2 cellular contexts compared by ENCODE assay signal in genomic region chr5:116788851-116789403, GRCh38.
TF ChIP-seq lines count a peak whose summit lies in the region.

No MANE protein-coding gene starts in this region.

TF ChIP-seq in WTC11, 78 proteins besides CTCF, POLR2A, EP300 and RAD21:
- TF ChIP-seq ZNF138 (CRISPR knock-in tag; conservative IDR thresholded peaks at IDR 0.05), result no peak
- TF ChIP-seq ZNF512 (CRISPR knock-in tag; IDR thresholded peaks at IDR 0.05; ENCODE audit: borderline replicate concordance), result no peak
- TF ChIP-seq STAT6 (CRISPR knock-in tag; conservative IDR thresholded peaks at IDR 0.05; ENCODE audit: low read depth), result no peak
- TF ChIP-seq ARID4B (CRISPR knock-in tag; IDR thresholded peaks at IDR 0.05; ENCODE audit: borderline replicate concordance), result no peak
- no peak for TF ChIP-seq OVOL2 (CRISPR knock-in tag; IDR thresholded peaks at IDR 0.05; ENCODE audit: borderline replicate concordance)
- TF ChIP-seq MAX (CRISPR knock-in tag; IDR thresholded peaks at IDR 0.05), result no peak
- TF ChIP-seq ATF1 (CRISPR knock-in tag; IDR thresholded peaks at IDR 0.05), result no peak
TF ChIP-seq in WTC11: peak in this region for 0.

TF ChIP-seq in H1, 55 proteins besides CTCF, POLR2A, EP300 and RAD21:
- TF ChIP-seq SRF (IDR thresholded peaks at IDR 0.05; ENCODE audit: low read depth, low read length) (no peak), SP4 (IDR thresholded peaks at IDR 0.05; ENCODE audit: low read length) (no peak), JUN (IDR thresholded peaks at IDR 0.05; ENCODE audit: low read depth, low read length) (no peak), ATF2 (IDR thresholded peaks at IDR 0.05; ENCODE audit: low read length) (no peak), ASH2L (IDR thresholded peaks at IDR 0.05; ENCODE audit: low read length) (no peak), CHD1 (IDR thresholded peaks at IDR 0.05; ENCODE audit: low read depth, low read length) (no peak), BRCA1 (IDR thresholded peaks at IDR 0.05; ENCODE audit: low read depth, low read length) (no peak), RNF2 (IDR thresholded peaks at IDR 0.05; ENCODE audit: borderline replicate concordance, low read depth, low read length, missing control alignments, poor library complexity, severe bottlenecking) (no peak), KDM5A (IDR thresholded peaks at IDR 0.05; ENCODE audit: low read length) (no peak), E2F6 (IDR thresholded peaks at IDR 0.05) (no peak), TAF1 (IDR thresholded peaks at IDR 0.05; ENCODE audit: low read depth, low read length) (no peak), EZH2 (IDR thresholded peaks at IDR 0.05; ENCODE audit: low read depth, low read length, severe bottlenecking) (no peak), TBP (IDR thresholded peaks at IDR 0.05; ENCODE audit: low read depth, low read length) (no peak), USF2 (IDR thresholded peaks at IDR 0.05; ENCODE audit: low read length) (no peak), FOSL1 (IDR thresholded peaks at IDR 0.05; ENCODE audit: insufficient read depth, low read depth, low read length) (no peak)
